Comparison of ENCODE assay signal across 13 cellular contexts in genomic region chr4:104677122-104677521, GRCh38.
A peak's percentile ranks its signal among the peaks of the same experiment; 100 is the strongest.
DNase-seq lines count a peak whose midpoint lies in the region; ATAC-seq and TF ChIP-seq lines count a peak whose summit lies in the region.
"Had no signal": no experiment of that assay in that cellular context is flagged by ENCODE, and none has a peak within 500 bp of the region (broad histone marks: within the 10 kb centered on the region; RNA-seq: fewer than 3 reads in every experiment).

No MANE protein-coding gene starts in this region.

- H3K27me3 ChIP-seq in SJCRH30 (no peaks in the 10 kb centered on the region), GM23248 (replicated peaks; ENCODE audit: insufficient read depth) (no peaks in the 10 kb centered on the region)
- H3K27me3 ChIP-seq: BLaER1, spleen had no signal

- no peaks in the 10 kb centered on the region for H3K27me3 Mint-ChIP-seq in osteocyte (ENCODE audit: unreplicated experiment)

- no peak for TF ChIP-seq CTCF in osteocyte (IDR thresholded peaks at IDR 0.05)

- no peak overlapping the region for H3K4me3 ChIP-seq in SJCRH30
- no peak overlapping the region for H3K4me3 ChIP-seq in GM23248
- H3K4me3 ChIP-seq: BLaER1, spleen had no signal

- H3K9ac ChIP-seq in GM23248, result no peak overlapping the region
- H3K9ac ChIP-seq: BLaER1 had no signal

- H3K9me3 Mint-ChIP-seq in osteocyte (ENCODE audit: unreplicated experiment), result peaks cover 9% of the 10 kb centered on the region

- no peaks in the 10 kb centered on the region for H3K4me1 Mint-ChIP-seq in osteocyte (ENCODE audit: unreplicated experiment)
- H3K4me1 Mint-ChIP-seq: naive thymus-derived CD4-positive, alpha-beta T cell had no signal

- H3K36me3 ChIP-seq in SJCRH30, result no peaks in the 10 kb centered on the region
- no peaks in the 10 kb centered on the region for H3K36me3 ChIP-seq in GM23248 (ENCODE audit: low read depth)
- H3K36me3 ChIP-seq: BLaER1, spleen had no signal

- H3K4me3 Mint-ChIP-seq in osteocyte (ENCODE audit: unreplicated experiment), result no peak overlapping the region
- H3K4me3 Mint-ChIP-seq: activated T-cell treated with anti-CD3 and anti-CD28 coated beads, Interleukin-2, amount 50 U/mL, for 72 hours; naive thymus-derived CD4-positive, alpha-beta T cell had no signal

- H3K9me2 ChIP-seq in GM23248 (ENCODE audit: insufficient read depth), result no peaks in the 10 kb centered on the region

- no peaks in the 10 kb centered on the region for H4K20me1 ChIP-seq in GM23248 (ENCODE audit: insufficient read depth)
- H4K20me1 ChIP-seq: BLaER1 had no signal

- no peaks in the 10 kb centered on the region for H3F3A ChIP-seq in GM23248 (ENCODE audit: insufficient read depth)

- ATAC-seq in GM19397 (IDR thresholded peaks at IDR 0.05; ENCODE audit: unreplicated experiment), result no peak
- ATAC-seq: activated T-cell treated with anti-CD3 and anti-CD28 coated beads, Interleukin-2, amount 50 U/mL, for 72 hours; naive thymus-derived CD4-positive, alpha-beta T cell had no signal

- H3K4me1 ChIP-seq in SJCRH30, result 0 out of 2 replicates have a peak, but pooled peaks cover 8% of the 10 kb centered on the region
- H3K4me1 ChIP-seq in GM23248 (ENCODE audit: insufficient read depth), result no peaks in the 10 kb centered on the region
- H3K4me1 ChIP-seq: BLaER1, spleen had no signal

- H3K36me3 Mint-ChIP-seq in osteocyte (ENCODE audit: unreplicated experiment), result no peaks in the 10 kb centered on the region
- H3K36me3 Mint-ChIP-seq: naive thymus-derived CD4-positive, alpha-beta T cell had no signal

- H3K79me2 ChIP-seq in GM23248 (ENCODE audit: insufficient read depth), result no peaks in the 10 kb centered on the region

- peak; percentile 70 for DNase-seq in DMS153 treated with DMSO at 0.1 percent for 48 hours (lab: John Stamatoyannopoulos, UW; ENCODE audit: unreplicated experiment)
- peak; percentile 36 for DNase-seq in NCI-H1694 (lab: John Stamatoyannopoulos, UW)
- peak; percentile 62 to 75 for DNase-seq in SJCRH30
- peak; percentile 38 for DNase-seq in iPS-NIHi11 (ENCODE audit: low spot score)
- DNase-seq in GM23248, result no peak
- DNase-seq in osteocyte (ENCODE audit: extremely low spot score, unreplicated experiment), result no peak
- no peak for DNase-seq in GM03348 (ENCODE audit: low spot score)
- DNase-seq: activated CD4-positive, CD25-positive, alpha-beta regulatory T cell; activated T-cell treated with anti-CD3 and anti-CD28 coated beads, Interleukin-2, amount 50 U/mL, for 72 hours; naive thymus-derived CD4-positive, alpha-beta T cell; spleen had no signal

- H2AFZ ChIP-seq in GM23248, result no peak overlapping the region

- H3K27ac ChIP-seq in SJCRH30 (no peak overlapping the region), GM23248 (no peak overlapping the region)
- H3K27ac ChIP-seq: BLaER1, spleen had no signal

- H3K9me3 ChIP-seq in SJCRH30 (replicated peaks), result no peaks in the 10 kb centered on the region
- H3K9me3 ChIP-seq in GM23248 (ENCODE audit: low read depth), result no peaks in the 10 kb centered on the region
- H3K9me3 ChIP-seq: BLaER1, spleen had no signal

- 6% methylated on average over 3 of the region's 3 CpGs for WGBS in GM23248 (ENCODE audit: low coverage in 1 of 2, low lambda C conversion rate in 2 of 2, missing lambda C conversion rate in 2 of 2), 2 experiments

- in situ Hi-C loops in GM23248 (cut with MboI), result no loop called here

- H3K4me2 ChIP-seq in GM23248 (ENCODE audit: unreplicated experiment), result no peak overlapping the region
- H3K4me2 ChIP-seq: BLaER1 had no signal

- no peak overlapping the region for H3K27ac Mint-ChIP-seq in osteocyte (ENCODE audit: unreplicated experiment)
- H3K27ac Mint-ChIP-seq: activated T-cell treated with anti-CD3 and anti-CD28 coated beads, Interleukin-2, amount 50 U/mL, for 72 hours; naive thymus-derived CD4-positive, alpha-beta T cell had no signal

Comparison
In these comparisons a context has a peak if more than half of its experiments do, and no peak if none do; other contexts are left out.
1. DNase-seq: peak in DMS153 treated with DMSO at 0.1 percent for 48 hours (single experiment), NCI-H1694 (single experiment), SJCRH30 (2 of 2) and iPS-NIHi11 (single experiment); none in GM23248 (single experiment), osteocyte (single experiment) and GM03348 (single experiment).